ENCODE assay signal across 13 cellular contexts in the genomic region with DNA sequence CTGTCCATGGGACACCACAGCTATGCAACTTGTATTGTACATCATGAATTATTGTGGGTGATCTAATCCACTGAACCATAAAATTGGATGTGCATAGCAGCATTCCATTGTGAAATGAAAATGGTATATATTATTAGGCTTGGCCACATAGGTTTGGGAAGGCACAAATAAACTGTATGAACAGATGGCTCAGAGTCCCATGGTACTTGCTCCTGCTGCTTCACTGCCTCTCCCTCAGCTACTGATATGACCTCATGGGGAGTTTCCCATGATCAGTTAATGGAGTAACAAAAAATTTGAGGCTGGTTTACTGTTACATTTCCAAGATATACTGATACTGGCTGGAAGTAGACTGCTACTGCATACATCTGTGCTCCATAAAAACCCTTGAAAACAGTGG.
A peak's percentile ranks its signal among the peaks of the same experiment; 100 is the strongest.
DNase-seq lines count a peak whose midpoint lies in the region; ATAC-seq and TF ChIP-seq lines count a peak whose summit lies in the region.
"Had no signal": no experiment of that assay in that cellular context is flagged by ENCODE, and none has a peak within 500 bp of the region (broad histone marks: within the 10 kb centered on the region; RNA-seq: fewer than 3 reads in every experiment).

No MANE protein-coding gene starts in this region.

- H3K4me1 ChIP-seq in aorta (ENCODE audit: control insufficient read depth in 1 of 2, insufficient read depth in 2 of 2, low read length in 2 of 2) (no peaks in the 10 kb centered on the region), sigmoid colon (no peaks in the 10 kb centered on the region)
- H3K4me1 ChIP-seq: esophagus muscularis mucosa had no signal

- H3K4me3 ChIP-seq in aorta (ENCODE audit: low read length in 2 of 2) (no peak overlapping the region), sigmoid colon (no peak overlapping the region)
- H3K4me3 ChIP-seq: esophagus muscularis mucosa, lung had no signal

- TF ChIP-seq EP300 in sigmoid colon (IDR thresholded peaks at IDR 0.05): no peak

- H3K27ac ChIP-seq in aorta (ENCODE audit: low read depth in 1 of 2, low read length in 2 of 2): no peak overlapping the region
- no peak overlapping the region for H3K27ac ChIP-seq in sigmoid colon
- H3K27ac ChIP-seq: esophagus muscularis mucosa had no signal

- H3K27me3 ChIP-seq in aorta (ENCODE audit: control insufficient read depth in 1 of 2, insufficient read depth in 2 of 2, low read length in 1 of 2) (no peaks in the 10 kb centered on the region), sigmoid colon (no peaks in the 10 kb centered on the region)
- H3K27me3 ChIP-seq: esophagus muscularis mucosa had no signal

- no peaks in the 10 kb centered on the region for H3K9me3 ChIP-seq in aorta (ENCODE audit: control insufficient read depth, low read length)
- H3K9me3 ChIP-seq in sigmoid colon: no peaks in the 10 kb centered on the region
- H3K9me3 ChIP-seq: esophagus muscularis mucosa had no signal

- ATAC-seq in GM18873 (IDR thresholded peaks at IDR 0.05; ENCODE audit: low FRiP score, unreplicated experiment) (peak; percentile 40), HG02885 (IDR thresholded peaks at IDR 0.05; ENCODE audit: poor library complexity, unreplicated experiment) (peak; percentile 66), aorta (ENCODE audit: low FRiP score) (no peak)

- H3K36me3 ChIP-seq in aorta (ENCODE audit: control insufficient read depth in 1 of 2, insufficient read depth in 2 of 2, low read length in 1 of 2) (no peaks in the 10 kb centered on the region), sigmoid colon (no peaks in the 10 kb centered on the region)
- H3K36me3 ChIP-seq: esophagus muscularis mucosa had no signal

- intact Hi-C loops in aorta (cut with DNase I) (no loop called here), sigmoid colon (cut with DNase I) (no loop called here)

- TF ChIP-seq POLR2A in sigmoid colon (IDR thresholded peaks at IDR 0.05): no peak

- no peak for TF ChIP-seq CTCF in sigmoid colon (IDR thresholded peaks at IDR 0.05)

- DNase-seq in NCI-H524 treated with DMSO at 0.1 percent for 48 hours (lab: John Stamatoyannopoulos, UW) (peak; percentile 8), left kidney (ENCODE audit: low read depth, low spot score) (peak; percentile 9), aorta (no peak), NCI-H1105 treated with DMSO at 0.1 percent for 48 hours (lab: John Stamatoyannopoulos, UW) (no peak), sigmoid colon (no peak)
- no peak for DNase-seq in stimulated activated CD4-positive, alpha-beta T cell treated with anti-CD3 and anti-CD28 coated beads, Interleukin-2, amount 100 ng/mL, for 48 hours
- DNase-seq: activated CD4-positive, alpha-beta memory T cell treated with anti-CD3 and anti-CD28 coated beads for 36 hours; amniotic stem cell; DND-41 had no signal

Comparison
In these comparisons a context has a peak if more than half of its experiments do, and no peak if none do; other contexts are left out.
1. DNase-seq: peak in NCI-H524 treated with DMSO at 0.1 percent for 48 hours (single experiment) and left kidney (single experiment); none in aorta (0 of 2), NCI-H1105 treated with DMSO at 0.1 percent for 48 hours (single experiment), sigmoid colon (single experiment) and stimulated activated CD4-positive, alpha-beta T cell treated with anti-CD3 and anti-CD28 coated beads, Interleukin-2, amount 100 ng/mL, for 48 hours (0 of 2).